In genomic region chr15:92082217-92082843, GRCh38 we compare ENCODE assay signal across 9 cellular contexts.
DNase-seq lines count a peak whose midpoint lies in the region; ATAC-seq lines count a peak whose summit lies in the region.
"Had no signal": no experiment of that assay in that cellular context is flagged by ENCODE, and none has a peak within 500 bp of the region (broad histone marks: within the 10 kb centered on the region; RNA-seq: fewer than 3 reads in every experiment).

No MANE protein-coding gene starts in this region.

- H3K9me3 ChIP-seq in aorta (ENCODE audit: control insufficient read depth, low read length) = no peaks in the 10 kb centered on the region

- H3K36me3 Mint-ChIP-seq in activated T-cell treated with anti-CD3 and anti-CD28 coated beads, Interleukin-2, amount 50 U/mL, for 4 hours (ENCODE audit: insufficient read depth) = no peaks in the 10 kb centered on the region

- peak; percentile 63 to 70 for DNase-seq in NCI-H2081 (lab: John Stamatoyannopoulos, UW)
- DNase-seq in NCI-H2081 treated with DMSO at 0.1 percent for 48 hours (lab: John Stamatoyannopoulos, UW) = no peak
- DNase-seq in NOMO-1 treated with DMSO at 0.1 percent for 48 hours (lab: John Stamatoyannopoulos, UW; ENCODE audit: unreplicated experiment) = peak; percentile 46
- peak; percentile 36 for DNase-seq in activated T-cell treated with anti-CD3 and anti-CD28 coated beads, Interleukin-2, amount 50 U/mL, for 4 hours
- peak; percentile 63 for DNase-seq in fibroblast of the conjunctiva (ENCODE audit: low read depth)
- DNase-seq in nucleus accumbens (lab: John Stamatoyannopoulos, UW) = peak in 48 of 56 donors; percentile 8 to 82 (median 50)
- peak; percentile 77 to 82 for DNase-seq in aorta

- intact Hi-C loops in aorta (cut with DNase I) = loop anchor here (5.0 to 10.0 kb wide), 3 partner anchors 375 to 780 kb away; no protein-coding TSS in a partner anchor

- no peaks in the 10 kb centered on the region for H3K36me3 ChIP-seq in aorta (ENCODE audit: control insufficient read depth in 1 of 2, insufficient read depth in 2 of 2, low read length in 1 of 2)

- WGBS in aorta, 2 donors = 6% methylated on average over 9 of the region's 9 CpGs

- no peaks in the 10 kb centered on the region for H3K4me1 Mint-ChIP-seq in activated T-cell treated with anti-CD3 and anti-CD28 coated beads, Interleukin-2, amount 50 U/mL, for 4 hours (ENCODE audit: low read depth)

- ATAC-seq in HG03354 (IDR thresholded peaks at IDR 0.05; ENCODE audit: poor library complexity, severe bottlenecking, unreplicated experiment) (peak; percentile 64), aorta (ENCODE audit: low FRiP score) (peak; percentile 89)
- ATAC-seq in activated T-cell treated with anti-CD3 and anti-CD28 coated beads, Interleukin-2, amount 50 U/mL, for 4 hours = peak; percentile 56 to 67

- no peaks in the 10 kb centered on the region for H3K9me3 Mint-ChIP-seq in activated T-cell treated with anti-CD3 and anti-CD28 coated beads, Interleukin-2, amount 50 U/mL, for 4 hours

- no peaks in the 10 kb centered on the region for H3K27me3 ChIP-seq in aorta (ENCODE audit: control insufficient read depth in 1 of 2, insufficient read depth in 2 of 2, low read length in 1 of 2)

- H3K4me1 ChIP-seq in aorta (ENCODE audit: control insufficient read depth in 1 of 2, insufficient read depth in 2 of 2, low read length in 2 of 2) = no peaks in the 10 kb centered on the region

- H3K4me3 ChIP-seq in aorta (ENCODE audit: low read length in 2 of 2) = no peak overlapping the region

- no peak overlapping the region for H3K27ac ChIP-seq in aorta (ENCODE audit: low read depth in 1 of 2, low read length in 2 of 2)
- H3K27ac ChIP-seq: epithelial cell of prostate had no signal

- no peaks in the 10 kb centered on the region for H3K27me3 Mint-ChIP-seq in activated T-cell treated with anti-CD3 and anti-CD28 coated beads, Interleukin-2, amount 50 U/mL, for 4 hours (ENCODE audit: low read depth)

- H3K4me3 Mint-ChIP-seq in activated T-cell treated with anti-CD3 and anti-CD28 coated beads, Interleukin-2, amount 50 U/mL, for 4 hours = no peak overlapping the region
